Comparison of ENCODE assay signal across 8 cellular contexts in genomic region chr4:78059524-78059889, GRCh38. TPM values are rescaled to one million over a fixed set of nuclear protein-coding genes. Genes with fewer than 3 reads are reported as not detected.
DNase-seq lines count a peak whose midpoint lies in the region; ATAC-seq lines count a peak whose summit lies in the region.

No MANE protein-coding gene starts in this region.

- H3K9me3 ChIP-seq in CD4-positive, CD25-positive, alpha-beta regulatory T cell (ENCODE audit: control insufficient read depth in 2 of 2, low read length in 2 of 2): no peaks in the 10 kb centered on the region

- no peaks in the 10 kb centered on the region for H3K36me3 Mint-ChIP-seq in CD4-positive, CD25-positive, alpha-beta regulatory T cell
- H3K36me3 Mint-ChIP-seq in activated T-helper 17 cell treated with anti-CD3 and anti-CD28 coated beads, Interleukin-2, amount 50 U/mL, for 72 hours (ENCODE audit: low read depth): no peaks in the 10 kb centered on the region

- H3K4me1 Mint-ChIP-seq in CD4-positive, CD25-positive, alpha-beta regulatory T cell: peaks cover 0 to 31% (median 14%) of the 10 kb centered on the region in 4 donors
- H3K4me1 Mint-ChIP-seq in activated T-helper 17 cell treated with anti-CD3 and anti-CD28 coated beads, Interleukin-2, amount 50 U/mL, for 72 hours: peaks cover 25% of the 10 kb centered on the region

- no peak for ATAC-seq in CD4-positive, CD25-positive, alpha-beta regulatory T cell (ENCODE audit: low read depth in 2 of 2)
- ATAC-seq in activated T-helper 17 cell treated with anti-CD3 and anti-CD28 coated beads, Interleukin-2, amount 50 U/mL, for 72 hours (replicated peaks): no peak
- ATAC-seq in HG03025 (IDR thresholded peaks at IDR 0.05; ENCODE audit: low FRiP score, unreplicated experiment) (no peak), HG03469 (IDR thresholded peaks at IDR 0.05; ENCODE audit: unreplicated experiment) (no peak)

- peaks cover 28% of the 10 kb centered on the region for H3K27me3 ChIP-seq in CD4-positive, CD25-positive, alpha-beta regulatory T cell (ENCODE audit: control insufficient read depth, insufficient read depth, low read length)

- peaks cover 83% of the 10 kb centered on the region for H3K27me3 Mint-ChIP-seq in CD4-positive, CD25-positive, alpha-beta regulatory T cell
- H3K27me3 Mint-ChIP-seq in activated T-helper 17 cell treated with anti-CD3 and anti-CD28 coated beads, Interleukin-2, amount 50 U/mL, for 72 hours: peaks cover 61% of the 10 kb centered on the region

- peaks cover 0 to 5% (median 0%) of the 10 kb centered on the region in 7 donors for H3K9me3 Mint-ChIP-seq in CD4-positive, CD25-positive, alpha-beta regulatory T cell
- no peaks in the 10 kb centered on the region for H3K9me3 Mint-ChIP-seq in activated T-helper 17 cell treated with anti-CD3 and anti-CD28 coated beads, Interleukin-2, amount 50 U/mL, for 72 hours

- H3K4me1 ChIP-seq in CD4-positive, CD25-positive, alpha-beta regulatory T cell (ENCODE audit: control insufficient read depth, insufficient read depth, low read length, poor library complexity, severe bottlenecking): peaks cover 32% of the 10 kb centered on the region

- peak in 1 of 3 donors; percentile 26 for DNase-seq in CD4-positive, CD25-positive, alpha-beta regulatory T cell
- DNase-seq in HCEC 1CT: peak; percentile 63
- peak; percentile 63 for DNase-seq in NCI-H345 treated with DMSO at 0.1 percent for 48 hours (lab: John Stamatoyannopoulos, UW; ENCODE audit: unreplicated experiment)
- DNase-seq in glomerular endothelial cell (ENCODE audit: extremely low read depth, low read depth, low spot score): peak; percentile 42
- DNase-seq in nucleus accumbens (lab: John Stamatoyannopoulos, UW): peak in 29 of 56 donors; percentile 1 to 68 (median 16)

- H3K4me3 Mint-ChIP-seq in CD4-positive, CD25-positive, alpha-beta regulatory T cell: peak overlapping the region; percentile 16 to 76 (median 74)
- peak overlapping the region; percentile 74 for H3K4me3 Mint-ChIP-seq in activated T-helper 17 cell treated with anti-CD3 and anti-CD28 coated beads, Interleukin-2, amount 50 U/mL, for 72 hours

- H3K27ac Mint-ChIP-seq in CD4-positive, CD25-positive, alpha-beta regulatory T cell: no peak overlapping the region
- H3K27ac Mint-ChIP-seq in activated T-helper 17 cell treated with anti-CD3 and anti-CD28 coated beads, Interleukin-2, amount 50 U/mL, for 72 hours: no peak overlapping the region

- H3K27ac ChIP-seq in CD4-positive, CD25-positive, alpha-beta regulatory T cell (ENCODE audit: insufficient read depth, low read length, poor library complexity, severe bottlenecking): no peak overlapping the region

- H3K4me3 ChIP-seq in CD4-positive, CD25-positive, alpha-beta regulatory T cell (ENCODE audit: low read depth, low read length): no peak overlapping the region

- H3K36me3 ChIP-seq in CD4-positive, CD25-positive, alpha-beta regulatory T cell (ENCODE audit: control insufficient read depth, insufficient read depth, low read length): no peaks in the 10 kb centered on the region

RNA-seq across cellular contexts. Expression of gene FRAS1, which starts 2.4 kb away (rescaled TPM):
- total RNA-seq in CD4-positive, CD25-positive, alpha-beta regulatory T cell: not detected
- not detected for polyA plus RNA-seq in CD4-positive, CD25-positive, alpha-beta regulatory T cell
- total RNA-seq in activated T-helper 17 cell treated with anti-CD3 and anti-CD28 coated beads, Interleukin-2, amount 50 U/mL, for 72 hours: not detected
- total RNA-seq in glomerular endothelial cell: 7.2 and 23.1 TPM in 2 replicates
